ENCODE assay signal across 17 cellular contexts in the genomic region with DNA sequence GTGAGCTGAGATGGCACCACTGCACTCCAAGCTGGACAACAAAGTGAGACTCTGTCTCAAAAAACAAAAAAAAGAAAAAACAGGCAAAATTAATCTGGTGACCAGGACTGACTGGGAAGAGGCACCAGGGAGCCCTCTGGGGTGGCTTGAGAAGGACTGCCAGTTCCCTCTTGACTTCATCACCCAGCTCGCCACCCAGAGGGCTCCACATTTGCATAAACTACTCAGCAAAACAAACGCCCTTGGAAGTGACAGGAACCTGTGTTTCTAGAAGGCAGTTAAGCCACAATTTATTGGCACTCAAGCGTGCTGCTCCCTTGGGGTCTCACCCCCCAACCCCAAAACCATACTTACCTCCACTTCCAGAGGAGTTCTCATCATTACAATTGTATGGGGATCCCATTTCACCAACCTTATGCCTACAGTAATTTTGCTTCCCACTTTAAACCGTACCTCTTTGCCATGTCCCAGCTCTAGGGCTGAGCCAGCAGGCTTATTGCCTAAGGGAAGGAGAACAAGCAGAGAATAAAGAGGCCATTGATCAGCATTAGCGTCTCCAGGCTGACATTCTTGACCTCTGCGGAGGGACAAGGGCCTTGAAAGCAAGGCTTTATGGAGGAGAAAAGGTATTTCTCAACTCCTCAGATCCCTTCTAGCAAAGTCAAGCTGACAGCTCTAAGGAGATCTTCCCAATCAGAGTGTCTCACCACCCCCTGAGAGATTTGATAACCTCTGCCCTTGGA. TPM values are rescaled to one million over a fixed set of nuclear protein-coding genes. Genes with fewer than 3 reads are reported as not detected.
DNase-seq lines count a peak whose midpoint lies in the region; ATAC-seq and FAIRE-seq lines count a peak whose summit lies in the region.
"Had no signal": no experiment of that assay in that cellular context is flagged by ENCODE, and none has a peak within 500 bp of the region (broad histone marks: within the 10 kb centered on the region; RNA-seq: fewer than 3 reads in every experiment).

No MANE protein-coding gene starts in this region.

- no peak overlapping the region for H2BK5ac ChIP-seq in mesendoderm (ENCODE audit: low read length)

- H4K8ac ChIP-seq in mesendoderm (ENCODE audit: low read depth, low read length): no peak overlapping the region

- H3K9me3 Mint-ChIP-seq in activated CD4-positive, alpha-beta T cell treated with anti-CD3 and anti-CD28 coated beads, Interleukin-2, amount 10 ng/mL, durations not matched to agents 7 days and 5 days: peaks cover 14% of the 10 kb centered on the region

- POLR2A ChIA-PET in activated CD4-positive, alpha-beta T cell treated with anti-CD3 and anti-CD28 coated beads, Interleukin-2, amount 10 ng/mL, durations not matched to agents 7 days and 5 days (lab: Charles Lee): no interaction called here

- no peaks in the 10 kb centered on the region for H3K36me3 ChIP-seq in BLaER1 treated with 17β-estradiol and CSF1 and Interleukin-3, amounts not matched to agents 10 nM and 100 nM
- H3K36me3 ChIP-seq in mesendoderm (ENCODE audit: control insufficient read depth, insufficient read depth, low read length) (no peaks in the 10 kb centered on the region), small intestine (ENCODE audit: control insufficient read depth in 2 of 2, insufficient read depth in 2 of 2, low read length in 2 of 2) (no peaks in the 10 kb centered on the region)
- H3K36me3 ChIP-seq: thoracic aorta had no signal

- ATAC-seq in HG03354 (IDR thresholded peaks at IDR 0.05; ENCODE audit: poor library complexity, severe bottlenecking, unreplicated experiment) (peak; percentile 53), GM18907 (IDR thresholded peaks at IDR 0.05; ENCODE audit: unreplicated experiment) (no peak), esophagus mucosa (no peak)
- ATAC-seq: T-helper 17 cell had no signal

- H4K20me1 ChIP-seq in BLaER1 treated with 17β-estradiol and CSF1 and Interleukin-3, amounts not matched to agents 10 nM and 100 nM: no peaks in the 10 kb centered on the region

- H3K27me3 ChIP-seq in BLaER1 treated with 17β-estradiol and CSF1 and Interleukin-3, amounts not matched to agents 10 nM and 100 nM: no peaks in the 10 kb centered on the region
- H3K27me3 ChIP-seq in mesendoderm (ENCODE audit: insufficient read depth, low read length, poor library complexity) (no peaks in the 10 kb centered on the region), small intestine (ENCODE audit: control insufficient read depth in 2 of 2, insufficient read depth in 2 of 2, low read length in 2 of 2) (no peaks in the 10 kb centered on the region)

- peak overlapping the region in 3 of 11 experiments; percentile 4 to 12 (median 5); a peak in 2 of 22 replicates for H3K9ac ChIP-seq in BLaER1 treated with 17β-estradiol and CSF1 and Interleukin-3, amounts not matched to agents 10 nM and 100 nM
- no peak overlapping the region for H3K9ac ChIP-seq in mesendoderm (ENCODE audit: low read length)

- FAIRE-seq in small intestine (lab: Jason Lieb, UNC): no peak
- FAIRE-seq: GM19239 had no signal

- H3K79me1 ChIP-seq in mesendoderm (ENCODE audit: low read length): no peaks in the 10 kb centered on the region

- peak overlapping the region; percentile 40 to 80 (median 64) for H3K4me2 ChIP-seq in BLaER1 treated with 17β-estradiol and CSF1 and Interleukin-3, amounts not matched to agents 10 nM and 100 nM
- H3K4me2 ChIP-seq in mesendoderm (ENCODE audit: low read length): no peak overlapping the region

- CTCF ChIA-PET in activated CD4-positive, alpha-beta T cell treated with anti-CD3 and anti-CD28 coated beads, Interleukin-2, amount 10 ng/mL, durations not matched to agents 7 days and 5 days (lab: Charles Lee): no interaction called here

- peaks cover 36 to 61% (median 44%) of the 10 kb centered on the region in 10 experiments for H3K4me1 ChIP-seq in BLaER1 treated with 17β-estradiol and CSF1 and Interleukin-3, amounts not matched to agents 10 nM and 100 nM
- peaks cover 8% of the 10 kb centered on the region for H3K4me1 ChIP-seq in mesendoderm (ENCODE audit: control insufficient read depth, low read depth, low read length)
- no peaks in the 10 kb centered on the region for H3K4me1 ChIP-seq in small intestine (ENCODE audit: control insufficient read depth in 2 of 2, insufficient read depth in 1 of 2, low read depth in 1 of 2, low read length in 1 of 2)

- DNase-seq in SK-MEL-5 (ENCODE audit: low read depth, low spot score): peak; percentile 80
- DNase-seq in mesendoderm: peak; percentile 58
- no peak for DNase-seq in small intestine
- DNase-seq in activated CD4-positive, alpha-beta T cell treated with anti-CD3 and anti-CD28 coated beads, Interleukin-2, amount 10 ng/mL, durations not matched to agents 7 days and 5 days: no peak
- DNase-seq: activated naive CD4-positive, alpha-beta T cell treated with anti-CD3 and anti-CD28 coated beads, Interleukin-2, amount 50 U/mL, for 16 hours; Calu3; effector CD4-positive, alpha-beta T cell; GDM1; NCI-H510A treated with DMSO at 0.1 percent for 48 hours; T-helper 17 cell had no signal

- in situ Hi-C loops in SK-MEL-5 (cut with HindIII; ENCODE audit: low pct_unique_long_range_greater_than_20kb, low sequenced_read_pairs): no loop called here

- no peaks in the 10 kb centered on the region for H3K79me2 ChIP-seq in mesendoderm (ENCODE audit: control insufficient read depth, insufficient read depth, low read length)

- no peak overlapping the region for H4K5ac ChIP-seq in mesendoderm (ENCODE audit: low read length)

- H3K4me3 ChIP-seq in BLaER1 treated with 17β-estradiol and CSF1 and Interleukin-3, amounts not matched to agents 10 nM and 100 nM: no peak overlapping the region
- H3K4me3 ChIP-seq in mesendoderm (ENCODE audit: low read length): no peak overlapping the region
- no peak overlapping the region for H3K4me3 ChIP-seq in small intestine (ENCODE audit: low read depth in 1 of 2, low read length in 2 of 2)
- H3K4me3 ChIP-seq: lung, thoracic aorta had no signal

- no peak overlapping the region for H3K4ac ChIP-seq in mesendoderm (ENCODE audit: low read depth, low read length)

- H3K23ac ChIP-seq in mesendoderm (ENCODE audit: low read length): no peak overlapping the region

- no peak overlapping the region for H2BK15ac ChIP-seq in mesendoderm (replicated peaks; ENCODE audit: low read depth)

- no CpG with 5 or more reads among the region's 6 CpGs for WGBS in mesendoderm (ENCODE audit: extremely low coverage, insufficient coverage, low lambda C conversion rate)
- WGBS in small intestine, 3 donors: 67 to 74% (median 73%) methylated on average over 6 of the region's 6 CpGs

- peaks cover 15% of the 10 kb centered on the region for H3K4me1 Mint-ChIP-seq in activated CD4-positive, alpha-beta T cell treated with anti-CD3 and anti-CD28 coated beads, Interleukin-2, amount 10 ng/mL, durations not matched to agents 7 days and 5 days

- no peak overlapping the region for H3K27ac Mint-ChIP-seq in activated CD4-positive, alpha-beta T cell treated with anti-CD3 and anti-CD28 coated beads, Interleukin-2, amount 10 ng/mL, durations not matched to agents 7 days and 5 days
- H3K27ac Mint-ChIP-seq: T-helper 17 cell had no signal

- no peaks in the 10 kb centered on the region for H3K36me3 Mint-ChIP-seq in activated CD4-positive, alpha-beta T cell treated with anti-CD3 and anti-CD28 coated beads, Interleukin-2, amount 10 ng/mL, durations not matched to agents 7 days and 5 days (ENCODE audit: low read depth)

- no peak overlapping the region for H3K18ac ChIP-seq in mesendoderm (ENCODE audit: low read length)

- no peak overlapping the region for H2BK120ac ChIP-seq in mesendoderm (ENCODE audit: low read depth, low read length)

- H3K27ac ChIP-seq in BLaER1 treated with 17β-estradiol and CSF1 and Interleukin-3, amounts not matched to agents 10 nM and 100 nM: peak overlapping the region in 6 of 11 experiments; percentile 6 to 43 (median 20); a peak in 8 of 22 replicates
- H3K27ac ChIP-seq in mesendoderm (ENCODE audit: low read depth, low read length) (no peak overlapping the region), small intestine (ENCODE audit: low read depth in 1 of 2, low read length in 1 of 2) (no peak overlapping the region)
- H3K27ac ChIP-seq: thoracic aorta had no signal

- H3K9me3 ChIP-seq in BLaER1 treated with 17β-estradiol and CSF1 and Interleukin-3, amounts not matched to agents 10 nM and 100 nM (replicated peaks in 1 of 11): peaks cover 0 to 13% (median 7%) of the 10 kb centered on the region in 11 experiments; a peak in 14 of 22 replicates
- H3K9me3 ChIP-seq in small intestine (ENCODE audit: control insufficient read depth, low read depth): no peaks in the 10 kb centered on the region

- no peak overlapping the region for H2AK5ac ChIP-seq in mesendoderm (ENCODE audit: low read length)

- no peak overlapping the region for H3K4me3 Mint-ChIP-seq in activated CD4-positive, alpha-beta T cell treated with anti-CD3 and anti-CD28 coated beads, Interleukin-2, amount 10 ng/mL, durations not matched to agents 7 days and 5 days
- H3K4me3 Mint-ChIP-seq: T-helper 17 cell had no signal

- H3K56ac ChIP-seq in mesendoderm (ENCODE audit: low read length): no peak overlapping the region

- H3K27me3 Mint-ChIP-seq in activated CD4-positive, alpha-beta T cell treated with anti-CD3 and anti-CD28 coated beads, Interleukin-2, amount 10 ng/mL, durations not matched to agents 7 days and 5 days: no peaks in the 10 kb centered on the region

RNA-seq across cellular contexts. Expression of gene RYBP, which starts 44.4 kb away (rescaled TPM):
- 6.9 and 7.0 TPM in 2 replicates for total RNA-seq in SK-MEL-5 (2014; rRNA removed; shearing (Covaris generic))
- 5.5 and 8.0 TPM in 2 replicates for polyA plus RNA-seq in SK-MEL-5 (2015; cell fraction: cytosol; rRNA removed)
- polyA plus RNA-seq in SK-MEL-5 (2015; cell fraction: nucleus; rRNA removed): 6.6 and 7.3 TPM in 2 replicates
- 29.3 TPM for polyA plus RNA-seq in mesendoderm (2013, experiment 1 of 2)
- polyA plus RNA-seq in mesendoderm (2013, experiment 2 of 2): 29.8 TPM
- polyA plus RNA-seq in small intestine: 1 to 10 TPM; 7.2 to 7.6 (median 7.4) TPM
- total RNA-seq in activated CD4-positive, alpha-beta T cell treated with anti-CD3 and anti-CD28 coated beads, Interleukin-2, amount 10 ng/mL, durations not matched to agents 7 days and 5 days: 10 to 100 TPM; 11.4 to 12.4 TPM
- total RNA-seq in esophagus mucosa: 9.1 TPM

Comparison
In these comparisons a context has a peak if more than half of its experiments do, and no peak if none do; other contexts are left out.
1. H3K27ac ChIP-seq: peak in BLaER1 treated with 17β-estradiol and CSF1 and Interleukin-3, amounts not matched to agents 10 nM and 100 nM (6 of 11); none in mesendoderm (single experiment) and small intestine (0 of 2).
2. DNase-seq: peak in SK-MEL-5 (single experiment) and mesendoderm (single experiment); none in small intestine (single experiment) and activated CD4-positive, alpha-beta T cell treated with anti-CD3 and anti-CD28 coated beads, Interleukin-2, amount 10 ng/mL, durations not matched to agents 7 days and 5 days (single experiment).